Comparison of ENCODE assay signal across 18 cellular contexts in genomic region chr18:68270009-68270408, GRCh38.
"Had no signal": no experiment of that assay in that cellular context is flagged by ENCODE, and none has a peak within 500 bp of the region (broad histone marks: within the 10 kb centered on the region; RNA-seq: fewer than 3 reads in every experiment).

No MANE protein-coding gene starts in this region.

- H3K27me3 Mint-ChIP-seq: memory B cell; naive thymus-derived CD4-positive, alpha-beta T cell had no signal

- H3K4me3 Mint-ChIP-seq: memory B cell; naive thymus-derived CD4-positive, alpha-beta T cell had no signal

- ATAC-seq: foreskin keratinocyte; gastroesophageal sphincter; heart left ventricle; left cardiac atrium; left lung; left ventricle myocardium superior; lower lobe of right lung; naive thymus-derived CD4-positive, alpha-beta T cell had no signal

- H3K4me1 Mint-ChIP-seq: memory B cell; naive thymus-derived CD4-positive, alpha-beta T cell had no signal

- DNase-seq: dermis blood vessel endothelial cell; dorsolateral prefrontal cortex; effector CD4-positive, alpha-beta T cell; effector memory CD4-positive, alpha-beta T cell; foreskin keratinocyte; heart left ventricle; hippocampal formation; left cardiac atrium; left lung; left ventricle myocardium superior; lower lobe of right lung; mesendoderm; midbrain; naive thymus-derived CD4-positive, alpha-beta T cell had no signal

- H3K36me3 Mint-ChIP-seq: memory B cell; naive thymus-derived CD4-positive, alpha-beta T cell had no signal

- H3K4me3 ChIP-seq: coronary artery, dorsolateral prefrontal cortex, esophagus muscularis mucosa, gastroesophageal sphincter, heart left ventricle, left lung, lower lobe of right lung had no signal

- H3K4me1 ChIP-seq: esophagus muscularis mucosa, gastroesophageal sphincter, heart left ventricle, left lung, lower lobe of right lung had no signal

- H3K36me3 ChIP-seq: esophagus muscularis mucosa, gastroesophageal sphincter, heart left ventricle, left lung, lower lobe of right lung had no signal

- H3K27ac Mint-ChIP-seq: memory B cell; naive thymus-derived CD4-positive, alpha-beta T cell had no signal

- H3K27me3 ChIP-seq: dorsolateral prefrontal cortex, esophagus muscularis mucosa, foreskin keratinocyte, gastroesophageal sphincter, heart left ventricle, left lung had no signal

- H3K27ac ChIP-seq: coronary artery, dorsolateral prefrontal cortex, esophagus muscularis mucosa, foreskin keratinocyte, gastroesophageal sphincter, heart left ventricle, left lung, lower lobe of right lung had no signal

- H3K9me3 ChIP-seq: esophagus muscularis mucosa, gastroesophageal sphincter, heart left ventricle, lower lobe of right lung had no signal
